22 cellular contexts compared by ENCODE assay signal in genomic region chr11:46069595-46069994, GRCh38.
"Had no signal": no experiment of that assay in that cellular context is flagged by ENCODE, and none has a peak within 500 bp of the region (broad histone marks: within the 10 kb centered on the region; RNA-seq: fewer than 3 reads in every experiment).

No MANE protein-coding gene starts in this region.

- H3K4me1 ChIP-seq: SJSA1 had no signal

- H3K4me3 ChIP-seq: MG63, SJSA1, SK-N-MC had no signal

- FAIRE-seq: RCC 7860 had no signal

- H3K27me3 ChIP-seq: MG63, SJSA1 had no signal

- DNase-seq: IMR-90, Karpas-422, KG1, MG63, NCI-H1092, NCI-H1105 treated with DMSO at 0.1 percent for 48 hours, NCI-H1417 treated with DMSO at 0.1 percent for 48 hours, NCI-H146, NCI-H1694 treated with DMSO at 0.1 percent for 48 hours, NCI-H1930, NCI-H2081, NCI-H2107, NCI-H2227 treated with DMSO at 0.1 percent for 48 hours, NCI-H524, NCI-H526 treated with DMSO at 0.1 percent for 48 hours, NCI-H748 treated with DMSO at 0.1 percent for 48 hours, Right ventricle myocardium superior, RPMI8226, SIG-M5 had no signal

- H3K9me3 ChIP-seq: MG63, SJSA1 had no signal

- H3K36me3 ChIP-seq: SJSA1 had no signal

- H3K27ac ChIP-seq: SJSA1, SK-N-MC had no signal
